Comparison of ENCODE assay signal across 1 cellular context in the genomic region with DNA sequence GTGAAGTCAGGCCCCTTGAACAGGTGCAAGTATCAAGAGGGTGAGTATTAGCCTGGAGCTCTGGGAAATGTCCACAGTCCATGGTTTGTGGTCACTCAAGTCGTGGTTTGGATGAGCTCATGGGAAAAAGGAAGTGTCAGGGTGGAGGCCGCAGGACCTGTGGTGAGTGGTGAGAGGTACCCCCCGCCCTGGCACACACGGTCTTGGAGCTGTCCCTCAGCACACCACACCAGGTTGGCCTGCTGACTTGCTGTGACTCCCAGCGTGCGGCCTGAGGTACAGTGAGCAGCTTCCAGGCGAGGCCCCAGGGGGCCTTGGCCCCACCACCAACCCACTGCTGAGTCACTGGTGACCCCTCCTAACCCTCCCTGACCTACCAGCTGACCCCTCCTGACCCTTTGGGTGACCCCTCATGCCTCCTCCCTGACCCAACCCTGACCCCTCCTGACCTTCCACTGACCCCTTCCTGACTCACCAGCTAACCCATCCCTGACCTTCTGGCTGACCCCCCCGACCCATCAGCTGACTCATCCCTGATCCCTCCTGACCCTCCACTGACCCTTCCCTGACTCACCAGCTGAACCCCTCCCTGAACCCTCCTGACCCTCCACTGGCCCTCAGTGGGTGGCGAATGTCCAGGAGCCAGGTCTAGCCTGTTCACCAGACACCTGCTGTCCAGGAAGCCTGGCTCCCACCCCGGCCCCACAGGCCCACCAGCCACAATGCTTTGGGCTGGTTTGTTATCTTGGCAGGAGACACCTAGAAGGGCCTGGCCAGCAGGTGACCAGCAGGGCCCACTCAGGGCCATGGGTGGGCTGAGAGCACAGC.
TF ChIP-seq lines count a peak whose summit lies in the region.

No MANE protein-coding gene starts in this region.

TF ChIP-seq in HepG2, 621 proteins besides CTCF, POLR2A, EP300 and RAD21 (continues in another document):
- TF ChIP-seq ZNF12 (CRISPR knock-in tag; IDR thresholded peaks at IDR 0.05) (no peak), ZFP90 (CRISPR knock-in tag; IDR thresholded peaks at IDR 0.05; ENCODE audit: borderline replicate concordance) (no peak), SRY (CRISPR knock-in tag; IDR thresholded peaks at IDR 0.05) (0 out of 2 replicates have a peak, but pooled peaks have one; percentile 34), ZMYM3 (CRISPR knock-in tag; IDR thresholded peaks at IDR 0.05) (peak; percentile 24; the same call in 1 of the 2 replicates), FOXA3 (CRISPR knock-in tag; IDR thresholded peaks at IDR 0.05) (no peak), RARA (CRISPR knock-in tag; IDR thresholded peaks at IDR 0.05) (peak; percentile 98), NR2F1 (CRISPR knock-in tag; IDR thresholded peaks at IDR 0.05) (peak; percentile 95 to 99), ZNF136 (CRISPR knock-in tag; IDR thresholded peaks at IDR 0.05; ENCODE audit: low read depth) (no peak), MZF1 (CRISPR knock-in tag; IDR thresholded peaks at IDR 0.05; ENCODE audit: borderline replicate concordance) (no peak), ZNF883 (CRISPR knock-in tag; IDR thresholded peaks at IDR 0.05; ENCODE audit: not compliant biosample characterization) (no peak), NR2C2 (CRISPR knock-in tag; IDR thresholded peaks at IDR 0.05; ENCODE audit: borderline replicate concordance) (peak; percentile 94), FOSL2 (CRISPR knock-in tag; IDR thresholded peaks at IDR 0.05) (peak; percentile 88), ZSCAN30 (CRISPR knock-in tag; IDR thresholded peaks at IDR 0.05) (no peak), THRA (CRISPR knock-in tag; IDR thresholded peaks at IDR 0.05; ENCODE audit: borderline replicate concordance) (peak; percentile 49; the same call in 1 of the 2 replicates), SP4 (CRISPR knock-in tag; IDR thresholded peaks at IDR 0.05) (0 out of 2 replicates have a peak, but pooled peaks have one; percentile 19), MXD4 (CRISPR knock-in tag; IDR thresholded peaks at IDR 0.05) (no peak), ZNF891 (CRISPR knock-in tag; IDR thresholded peaks at IDR 0.05) (no peak), ZNF878 (CRISPR knock-in tag; IDR thresholded peaks at IDR 0.05) (no peak), RXRA (CRISPR knock-in tag; IDR thresholded peaks at IDR 0.05) (peak; percentile 95), SAP130 (CRISPR knock-in tag; IDR thresholded peaks at IDR 0.05; ENCODE audit: low read depth) (no peak), RNF2 (conservative IDR thresholded peaks at IDR 0.05; ENCODE audit: low read depth) (no peak), SMAD1 (CRISPR knock-in tag; IDR thresholded peaks at IDR 0.05; ENCODE audit: borderline replicate concordance, low read depth) (no peak), MAFK (conservative IDR thresholded peaks at IDR 0.05 in 1 of 2, IDR thresholded peaks at IDR 0.05 in 1 of 2; ENCODE audit: low read length in 2 of 2) (no peak), ATF7 (IDR thresholded peaks at IDR 0.05) (0 out of 2 replicates have a peak, but pooled peaks have one; percentile 12), ATF7 (CRISPR knock-in tag; IDR thresholded peaks at IDR 0.05) (no peak), DNMT3B (CRISPR knock-in tag; conservative IDR thresholded peaks at IDR 0.05) (no peak), ZNF20 (CRISPR knock-in tag; IDR thresholded peaks at IDR 0.05) (no peak), JUN (CRISPR knock-in tag; IDR thresholded peaks at IDR 0.05) (peak; percentile 92), PLRG1 (conservative IDR thresholded peaks at IDR 0.05) (no peak), NR2F2 (IDR thresholded peaks at IDR 0.05; ENCODE audit: borderline replicate concordance, low read depth) (peak; percentile 98), GFI1 (CRISPR knock-in tag; IDR thresholded peaks at IDR 0.05; ENCODE audit: borderline replicate concordance) (0 out of 2 replicates have a peak, but pooled peaks have one; percentile 21), NR2F6 (IDR thresholded peaks at IDR 0.05) (peak; percentile 94), NR2F6 (CRISPR knock-in tag; IDR thresholded peaks at IDR 0.05) (peak; percentile 80), ESRRA (CRISPR knock-in tag; IDR thresholded peaks at IDR 0.05; ENCODE audit: low read depth) (peak; percentile 90), SMARCC2 (IDR thresholded peaks at IDR 0.05) (no peak), SKI (IDR thresholded peaks at IDR 0.05; ENCODE audit: partially characterized antibody) (peak; percentile 93), ZNF567 (CRISPR knock-in tag; IDR thresholded peaks at IDR 0.05; ENCODE audit: borderline replicate concordance) (no peak), ZSCAN22 (CRISPR knock-in tag; IDR thresholded peaks at IDR 0.05) (no peak), ZNF547 (CRISPR knock-in tag; IDR thresholded peaks at IDR 0.05) (no peak), JUND (CRISPR knock-in tag; IDR thresholded peaks at IDR 0.05) (peak; percentile 84), ZNF615 (CRISPR knock-in tag; IDR thresholded peaks at IDR 0.05; ENCODE audit: borderline replicate concordance) (no peak)
- TF ChIP-seq, protein P1, sequence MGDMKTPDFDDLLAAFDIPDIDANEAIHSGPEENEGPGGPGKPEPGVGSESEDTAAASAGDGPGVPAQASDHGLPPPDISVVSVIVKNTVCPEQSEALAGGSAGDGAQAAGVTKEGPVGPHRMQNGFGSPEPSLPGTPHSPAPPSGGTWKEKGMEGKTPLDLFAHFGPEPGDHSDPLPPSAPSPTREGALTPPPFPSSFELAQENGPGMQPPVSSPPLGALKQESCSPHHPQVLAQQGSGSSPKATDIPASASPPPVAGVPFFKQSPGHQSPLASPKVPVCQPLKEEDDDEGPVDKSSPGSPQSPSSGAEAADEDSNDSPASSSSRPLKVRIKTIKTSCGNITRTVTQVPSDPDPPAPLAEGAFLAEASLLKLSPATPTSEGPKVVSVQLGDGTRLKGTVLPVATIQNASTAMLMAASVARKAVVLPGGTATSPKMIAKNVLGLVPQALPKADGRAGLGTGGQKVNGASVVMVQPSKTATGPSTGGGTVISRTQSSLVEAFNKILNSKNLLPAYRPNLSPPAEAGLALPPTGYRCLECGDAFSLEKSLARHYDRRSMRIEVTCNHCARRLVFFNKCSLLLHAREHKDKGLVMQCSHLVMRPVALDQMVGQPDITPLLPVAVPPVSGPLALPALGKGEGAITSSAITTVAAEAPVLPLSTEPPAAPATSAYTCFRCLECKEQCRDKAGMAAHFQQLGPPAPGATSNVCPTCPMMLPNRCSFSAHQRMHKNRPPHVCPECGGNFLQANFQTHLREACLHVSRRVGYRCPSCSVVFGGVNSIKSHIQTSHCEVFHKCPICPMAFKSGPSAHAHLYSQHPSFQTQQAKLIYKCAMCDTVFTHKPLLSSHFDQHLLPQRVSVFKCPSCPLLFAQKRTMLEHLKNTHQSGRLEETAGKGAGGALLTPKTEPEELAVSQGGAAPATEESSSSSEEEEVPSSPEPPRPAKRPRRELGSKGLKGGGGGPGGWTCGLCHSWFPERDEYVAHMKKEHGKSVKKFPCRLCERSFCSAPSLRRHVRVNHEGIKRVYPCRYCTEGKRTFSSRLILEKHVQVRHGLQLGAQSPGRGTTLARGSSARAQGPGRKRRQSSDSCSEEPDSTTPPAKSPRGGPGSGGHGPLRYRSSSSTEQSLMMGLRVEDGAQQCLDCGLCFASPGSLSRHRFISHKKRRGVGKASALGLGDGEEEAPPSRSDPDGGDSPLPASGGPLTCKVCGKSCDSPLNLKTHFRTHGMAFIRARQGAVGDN (CRISPR knock-in tag; IDR thresholded peaks at IDR 0.05) = peak; percentile 39; the same call in 1 of the 2 replicates
- TF ChIP-seq, protein P2, sequence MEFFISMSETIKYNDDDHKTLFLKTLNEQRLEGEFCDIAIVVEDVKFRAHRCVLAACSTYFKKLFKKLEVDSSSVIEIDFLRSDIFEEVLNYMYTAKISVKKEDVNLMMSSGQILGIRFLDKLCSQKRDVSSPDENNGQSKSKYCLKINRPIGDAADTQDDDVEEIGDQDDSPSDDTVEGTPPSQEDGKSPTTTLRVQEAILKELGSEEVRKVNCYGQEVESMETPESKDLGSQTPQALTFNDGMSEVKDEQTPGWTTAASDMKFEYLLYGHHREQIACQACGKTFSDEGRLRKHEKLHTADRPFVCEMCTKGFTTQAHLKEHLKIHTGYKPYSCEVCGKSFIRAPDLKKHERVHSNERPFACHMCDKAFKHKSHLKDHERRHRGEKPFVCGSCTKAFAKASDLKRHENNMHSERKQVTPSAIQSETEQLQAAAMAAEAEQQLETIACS (CRISPR knock-in tag; IDR thresholded peaks at IDR 0.05) = no peak
- TF ChIP-seq, protein P3, sequence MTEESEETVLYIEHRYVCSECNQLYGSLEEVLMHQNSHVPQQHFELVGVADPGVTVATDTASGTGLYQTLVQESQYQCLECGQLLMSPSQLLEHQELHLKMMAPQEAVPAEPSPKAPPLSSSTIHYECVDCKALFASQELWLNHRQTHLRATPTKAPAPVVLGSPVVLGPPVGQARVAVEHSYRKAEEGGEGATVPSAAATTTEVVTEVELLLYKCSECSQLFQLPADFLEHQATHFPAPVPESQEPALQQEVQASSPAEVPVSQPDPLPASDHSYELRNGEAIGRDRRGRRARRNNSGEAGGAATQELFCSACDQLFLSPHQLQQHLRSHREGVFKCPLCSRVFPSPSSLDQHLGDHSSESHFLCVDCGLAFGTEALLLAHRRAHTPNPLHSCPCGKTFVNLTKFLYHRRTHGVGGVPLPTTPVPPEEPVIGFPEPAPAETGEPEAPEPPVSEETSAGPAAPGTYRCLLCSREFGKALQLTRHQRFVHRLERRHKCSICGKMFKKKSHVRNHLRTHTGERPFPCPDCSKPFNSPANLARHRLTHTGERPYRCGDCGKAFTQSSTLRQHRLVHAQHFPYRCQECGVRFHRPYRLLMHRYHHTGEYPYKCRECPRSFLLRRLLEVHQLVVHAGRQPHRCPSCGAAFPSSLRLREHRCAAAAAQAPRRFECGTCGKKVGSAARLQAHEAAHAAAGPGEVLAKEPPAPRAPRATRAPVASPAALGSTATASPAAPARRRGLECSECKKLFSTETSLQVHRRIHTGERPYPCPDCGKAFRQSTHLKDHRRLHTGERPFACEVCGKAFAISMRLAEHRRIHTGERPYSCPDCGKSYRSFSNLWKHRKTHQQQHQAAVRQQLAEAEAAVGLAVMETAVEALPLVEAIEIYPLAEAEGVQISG (CRISPR knock-in tag; IDR thresholded peaks at IDR 0.05) = no peak
- TF ChIP-seq, protein P4, sequence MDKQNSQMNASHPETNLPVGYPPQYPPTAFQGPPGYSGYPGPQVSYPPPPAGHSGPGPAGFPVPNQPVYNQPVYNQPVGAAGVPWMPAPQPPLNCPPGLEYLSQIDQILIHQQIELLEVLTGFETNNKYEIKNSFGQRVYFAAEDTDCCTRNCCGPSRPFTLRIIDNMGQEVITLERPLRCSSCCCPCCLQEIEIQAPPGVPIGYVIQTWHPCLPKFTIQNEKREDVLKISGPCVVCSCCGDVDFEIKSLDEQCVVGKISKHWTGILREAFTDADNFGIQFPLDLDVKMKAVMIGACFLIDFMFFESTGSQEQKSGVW (CRISPR knock-in tag; IDR thresholded peaks at IDR 0.05; ENCODE audit: borderline replicate concordance) = no peak
- TF ChIP-seq, protein P5, sequence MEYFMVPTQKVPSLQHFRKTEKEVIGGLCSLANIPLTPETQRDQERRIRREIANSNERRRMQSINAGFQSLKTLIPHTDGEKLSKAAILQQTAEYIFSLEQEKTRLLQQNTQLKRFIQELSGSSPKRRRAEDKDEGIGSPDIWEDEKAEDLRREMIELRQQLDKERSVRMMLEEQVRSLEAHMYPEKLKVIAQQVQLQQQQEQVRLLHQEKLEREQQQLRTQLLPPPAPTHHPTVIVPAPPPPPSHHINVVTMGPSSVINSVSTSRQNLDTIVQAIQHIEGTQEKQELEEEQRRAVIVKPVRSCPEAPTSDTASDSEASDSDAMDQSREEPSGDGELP (IDR thresholded peaks at IDR 0.05; ENCODE audit: borderline replicate concordance, low read depth) = peak; percentile 40; the same call in 1 of the 2 replicates
- TF ChIP-seq, protein P6, sequence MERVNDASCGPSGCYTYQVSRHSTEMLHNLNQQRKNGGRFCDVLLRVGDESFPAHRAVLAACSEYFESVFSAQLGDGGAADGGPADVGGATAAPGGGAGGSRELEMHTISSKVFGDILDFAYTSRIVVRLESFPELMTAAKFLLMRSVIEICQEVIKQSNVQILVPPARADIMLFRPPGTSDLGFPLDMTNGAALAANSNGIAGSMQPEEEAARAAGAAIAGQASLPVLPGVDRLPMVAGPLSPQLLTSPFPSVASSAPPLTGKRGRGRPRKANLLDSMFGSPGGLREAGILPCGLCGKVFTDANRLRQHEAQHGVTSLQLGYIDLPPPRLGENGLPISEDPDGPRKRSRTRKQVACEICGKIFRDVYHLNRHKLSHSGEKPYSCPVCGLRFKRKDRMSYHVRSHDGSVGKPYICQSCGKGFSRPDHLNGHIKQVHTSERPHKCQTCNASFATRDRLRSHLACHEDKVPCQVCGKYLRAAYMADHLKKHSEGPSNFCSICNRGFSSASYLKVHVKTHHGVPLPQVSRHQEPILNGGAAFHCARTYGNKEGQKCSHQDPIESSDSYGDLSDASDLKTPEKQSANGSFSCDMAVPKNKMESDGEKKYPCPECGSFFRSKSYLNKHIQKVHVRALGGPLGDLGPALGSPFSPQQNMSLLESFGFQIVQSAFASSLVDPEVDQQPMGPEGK (CRISPR knock-in tag; IDR thresholded peaks at IDR 0.05) = peak; percentile 46; the same call in 1 of the 2 replicates
- TF ChIP-seq, protein P7, sequence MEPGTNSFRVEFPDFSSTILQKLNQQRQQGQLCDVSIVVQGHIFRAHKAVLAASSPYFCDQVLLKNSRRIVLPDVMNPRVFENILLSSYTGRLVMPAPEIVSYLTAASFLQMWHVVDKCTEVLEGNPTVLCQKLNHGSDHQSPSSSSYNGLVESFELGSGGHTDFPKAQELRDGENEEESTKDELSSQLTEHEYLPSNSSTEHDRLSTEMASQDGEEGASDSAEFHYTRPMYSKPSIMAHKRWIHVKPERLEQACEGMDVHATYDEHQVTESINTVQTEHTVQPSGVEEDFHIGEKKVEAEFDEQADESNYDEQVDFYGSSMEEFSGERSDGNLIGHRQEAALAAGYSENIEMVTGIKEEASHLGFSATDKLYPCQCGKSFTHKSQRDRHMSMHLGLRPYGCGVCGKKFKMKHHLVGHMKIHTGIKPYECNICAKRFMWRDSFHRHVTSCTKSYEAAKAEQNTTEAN (CRISPR knock-in tag; conservative IDR thresholded peaks at IDR 0.05) = no peak
